Comparison of ENCODE assay signal across 1 cellular context in the genomic region with DNA sequence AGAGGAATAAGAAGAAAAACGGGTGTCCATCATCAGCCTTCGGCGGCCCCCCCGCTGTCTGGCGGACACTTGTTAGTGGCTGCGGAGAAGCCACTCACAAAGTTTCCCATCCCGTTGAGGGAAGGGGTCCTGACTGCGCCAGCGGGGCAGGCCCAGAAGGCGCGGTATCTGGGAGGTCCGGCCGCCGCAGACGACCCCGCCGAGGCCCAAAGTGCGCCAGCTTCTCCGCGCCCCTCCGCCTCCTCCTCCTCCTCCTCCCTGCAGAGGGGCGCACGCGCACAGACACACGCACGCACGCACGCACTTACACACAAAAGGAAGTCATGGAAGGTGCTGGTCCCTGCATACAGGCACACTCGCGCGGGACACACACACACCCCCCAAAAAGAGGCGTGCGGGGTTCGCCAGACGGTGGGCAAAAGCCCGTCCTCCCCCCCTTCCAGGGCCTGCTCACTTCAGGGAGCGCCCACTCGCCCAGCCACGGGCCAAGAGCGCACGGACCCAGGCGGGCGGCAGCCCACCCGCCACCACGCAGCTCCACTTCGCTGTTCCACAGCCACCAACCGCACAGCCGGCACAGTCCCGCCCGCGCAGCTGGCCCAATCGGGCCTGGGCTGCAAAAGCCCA.
TF ChIP-seq lines count a peak whose summit lies in the region.

No MANE protein-coding gene starts in this region.

TF ChIP-seq in K562, 482 proteins besides CTCF, POLR2A, EP300 and RAD21 (continued from another document):
- TF ChIP-seq, protein P1, sequence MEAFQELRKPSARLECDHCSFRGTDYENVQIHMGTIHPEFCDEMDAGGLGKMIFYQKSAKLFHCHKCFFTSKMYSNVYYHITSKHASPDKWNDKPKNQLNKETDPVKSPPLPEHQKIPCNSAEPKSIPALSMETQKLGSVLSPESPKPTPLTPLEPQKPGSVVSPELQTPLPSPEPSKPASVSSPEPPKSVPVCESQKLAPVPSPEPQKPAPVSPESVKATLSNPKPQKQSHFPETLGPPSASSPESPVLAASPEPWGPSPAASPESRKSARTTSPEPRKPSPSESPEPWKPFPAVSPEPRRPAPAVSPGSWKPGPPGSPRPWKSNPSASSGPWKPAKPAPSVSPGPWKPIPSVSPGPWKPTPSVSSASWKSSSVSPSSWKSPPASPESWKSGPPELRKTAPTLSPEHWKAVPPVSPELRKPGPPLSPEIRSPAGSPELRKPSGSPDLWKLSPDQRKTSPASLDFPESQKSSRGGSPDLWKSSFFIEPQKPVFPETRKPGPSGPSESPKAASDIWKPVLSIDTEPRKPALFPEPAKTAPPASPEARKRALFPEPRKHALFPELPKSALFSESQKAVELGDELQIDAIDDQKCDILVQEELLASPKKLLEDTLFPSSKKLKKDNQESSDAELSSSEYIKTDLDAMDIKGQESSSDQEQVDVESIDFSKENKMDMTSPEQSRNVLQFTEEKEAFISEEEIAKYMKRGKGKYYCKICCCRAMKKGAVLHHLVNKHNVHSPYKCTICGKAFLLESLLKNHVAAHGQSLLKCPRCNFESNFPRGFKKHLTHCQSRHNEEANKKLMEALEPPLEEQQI (IDR thresholded peaks at IDR 0.05) = peak; percentile 88
- no peak for TF ChIP-seq RBM15 (IDR thresholded peaks at IDR 0.05; ENCODE audit: insufficient read depth, low read length)
- TF ChIP-seq ZNF24 (IDR thresholded peaks at IDR 0.05) = no peak
